In genomic region chr16:17962726-17963125, GRCh38 we compare ENCODE assay signal across 13 cellular contexts.
DNase-seq lines count a peak whose midpoint lies in the region; TF ChIP-seq lines count a peak whose summit lies in the region.
"Had no signal": no experiment of that assay in that cellular context is flagged by ENCODE, and none has a peak within 500 bp of the region (broad histone marks: within the 10 kb centered on the region; RNA-seq: fewer than 3 reads in every experiment).

No MANE protein-coding gene starts in this region.

- H3K4me3 Mint-ChIP-seq in mesothelial cell of epicardium = no peak overlapping the region
- H3K4me3 Mint-ChIP-seq in type B pancreatic cell = no peak overlapping the region
- H3K4me3 Mint-ChIP-seq: B cell; CD4-positive, alpha-beta T cell; CD8-positive, alpha-beta T cell had no signal

- TF ChIP-seq CTCF in mesothelial cell of epicardium (IDR thresholded peaks at IDR 0.05; ENCODE audit: unreplicated experiment) (no peak), type B pancreatic cell (conservative IDR thresholded peaks at IDR 0.05) (no peak)

- peaks cover 23% of the 10 kb centered on the region for H3K9me3 Mint-ChIP-seq in mesothelial cell of epicardium
- peaks cover 18% of the 10 kb centered on the region for H3K9me3 Mint-ChIP-seq in type B pancreatic cell

- DNase-seq in ELF-1 (ENCODE audit: low read depth, low spot score) (peak; percentile 63), mesothelial cell of epicardium (ENCODE audit: low spot score in 2 of 2, unreplicated experiment in 2 of 2) (no peak), type B pancreatic cell (ENCODE audit: extremely low spot score, unreplicated experiment) (no peak), NCI-H526 (lab: John Stamatoyannopoulos, UW) (no peak)
- DNase-seq in activated CD4-positive, alpha-beta T cell treated with anti-CD3 and anti-CD28 coated beads for 4 hours = no peak
- DNase-seq: AML-193; Caco-2; Calu3; CD4-positive, alpha-beta T cell; CD8-positive, alpha-beta T cell; DMS79 treated with DMSO at 0.1 percent for 48 hours; GDM1 had no signal

- H3K27me3 Mint-ChIP-seq in mesothelial cell of epicardium (ENCODE audit: low read depth) = no peaks in the 10 kb centered on the region
- no peaks in the 10 kb centered on the region for H3K27me3 Mint-ChIP-seq in type B pancreatic cell

- H3K4me1 Mint-ChIP-seq in mesothelial cell of epicardium = peaks cover 32% of the 10 kb centered on the region
- H3K4me1 Mint-ChIP-seq in type B pancreatic cell (ENCODE audit: unreplicated experiment) = peaks cover 27% of the 10 kb centered on the region

- H3K27ac Mint-ChIP-seq in mesothelial cell of epicardium = peak overlapping the region; percentile 4
- H3K27ac Mint-ChIP-seq in type B pancreatic cell = peak overlapping the region; percentile 32
- H3K27ac Mint-ChIP-seq: CD4-positive, alpha-beta T cell; CD8-positive, alpha-beta T cell had no signal

- H3K36me3 Mint-ChIP-seq in mesothelial cell of epicardium = no peaks in the 10 kb centered on the region
- no peaks in the 10 kb centered on the region for H3K36me3 Mint-ChIP-seq in type B pancreatic cell
- H3K36me3 Mint-ChIP-seq: CD8-positive, alpha-beta T cell had no signal
